ENCODE assay signal across 9 cellular contexts in genomic region chr6:30600576-30600975, GRCh38. TPM values are rescaled to one million over a fixed set of nuclear protein-coding genes. Genes with fewer than 3 reads are reported as not detected.
A peak's percentile ranks its signal among the peaks of the same experiment; 100 is the strongest.
DNase-seq lines count a peak whose midpoint lies in the region; ATAC-seq and TF ChIP-seq lines count a peak whose summit lies in the region.
"Had no signal": no experiment of that assay in that cellular context is flagged by ENCODE, and none has a peak within 500 bp of the region (broad histone marks: within the 10 kb centered on the region; RNA-seq: fewer than 3 reads in every experiment).

No MANE protein-coding gene starts in this region.

- H3K36me3 ChIP-seq in PC-9 (ENCODE audit: low read depth) (peaks cover 33% of the 10 kb centered on the region), mesodermal cell (ENCODE audit: control insufficient read depth, insufficient read depth, low read length) (peaks cover 65% of the 10 kb centered on the region)

- H3K27ac ChIP-seq in PC-9, result no peak overlapping the region
- H3K27ac ChIP-seq in mesodermal cell (ENCODE audit: low read depth, low read length, severe bottlenecking), result peak overlapping the region; percentile 3

- 98 to 100% methylated on average over 10 of the region's 10 CpGs for WGBS in mesodermal cell (ENCODE audit: insufficient coverage in 2 of 2), 2 experiments

- H3F3A ChIP-seq in PC-9 (ENCODE audit: insufficient read depth, low read depth), result peaks cover 52% of the 10 kb centered on the region; the same call in 1 of the 2 replicates

- no peaks in the 10 kb centered on the region for H3K9me2 ChIP-seq in PC-9 (ENCODE audit: insufficient read depth)

- TF ChIP-seq CTCF in PC-9 (conservative IDR thresholded peaks at IDR 0.05), result no peak

- CTCF ChIA-PET in PC-9 (lab: Charles Lee), result no interaction called here

- H3K4me3 ChIP-seq in PC-9 (no peak overlapping the region), mesodermal cell (ENCODE audit: extremely low read depth, insufficient read depth, low read length, poor library complexity, severe bottlenecking) (no peak overlapping the region)

- no peak overlapping the region for H2AFZ ChIP-seq in PC-9

- H4K20me1 ChIP-seq in PC-9 (ENCODE audit: insufficient read depth), result peaks cover 20% of the 10 kb centered on the region

- POLR2A ChIA-PET in PC-9 (lab: Charles Lee; ENCODE audit: unreplicated experiment), result interaction anchor here (0.7 kb wide), 2 partner anchors 10 to 17 kb away, joined by 3 read pairs; no protein-coding TSS in a partner anchor

- no peak for ATAC-seq in HG03025 (IDR thresholded peaks at IDR 0.05; ENCODE audit: low FRiP score, unreplicated experiment)
- ATAC-seq: activated naive CD8-positive, alpha-beta T cell treated with anti-CD3 and anti-CD28 coated beads, Interleukin-2, amount 50 U/mL, for 24 hours had no signal

- intact Hi-C loops in PC-9 (cut with micrococcal nuclease; ENCODE audit: unreplicated experiment), result no loop called here

- DNase-seq in NCI-H345 (lab: John Stamatoyannopoulos, UW), result peak; percentile 30
- DNase-seq in NCI-H345 treated with DMSO at 0.1 percent for 48 hours (lab: John Stamatoyannopoulos, UW; ENCODE audit: unreplicated experiment), result no peak
- DNase-seq in PC-9, result no peak
- no peak for DNase-seq in AG08396 (ENCODE audit: low spot score)
- DNase-seq: activated CD4-positive, alpha-beta T cell treated with anti-CD3 and anti-CD28 coated beads for 4 hours; activated naive CD8-positive, alpha-beta T cell treated with anti-CD3 and anti-CD28 coated beads, Interleukin-2, amount 50 U/mL, for 24 hours; NCI-H2081 had no signal

- no peaks in the 10 kb centered on the region for H3K27me3 ChIP-seq in PC-9 (ENCODE audit: insufficient read depth, low read depth)

- H3K4me1 ChIP-seq in PC-9 (replicated peaks; ENCODE audit: insufficient read depth) (no peaks in the 10 kb centered on the region), mesodermal cell (ENCODE audit: control insufficient read depth, insufficient read depth, low read length, poor library complexity, severe bottlenecking) (no peaks in the 10 kb centered on the region)

- H3K9me3 ChIP-seq in PC-9 (ENCODE audit: insufficient read depth, low read depth) (no peaks in the 10 kb centered on the region), mesodermal cell (ENCODE audit: control insufficient read depth, low read length) (no peaks in the 10 kb centered on the region)

- TSS peak; percentile 7 for BruUV-seq in PC-9 (replicated peaks; lab: Mats Ljungman, UMichigan)

- H3K79me2 ChIP-seq in PC-9 (ENCODE audit: low read depth), result no peaks in the 10 kb centered on the region

- H3K4me2 ChIP-seq in PC-9, result no peak overlapping the region

RNA-seq across cellular contexts. Expression of gene PPP1R10, which starts 16.5 kb away (rescaled TPM):
- total RNA-seq in PC-9 (2021), result 47.6 and 69.5 TPM in 2 replicates
- polyA plus RNA-seq in mesodermal cell (2013, experiment 1 of 2), result 45.0 TPM
- polyA plus RNA-seq in mesodermal cell (2013, experiment 2 of 2), result 36.8 TPM

RNA-seq across cellular contexts. Expression of gene MRPS18B, which starts 17.1 kb away (rescaled TPM):
- 65.2 and 86.8 TPM in 2 replicates for total RNA-seq in PC-9 (2021)
- polyA plus RNA-seq in mesodermal cell (2013, experiment 1 of 2), result 55.1 TPM
- polyA plus RNA-seq in mesodermal cell (2013, experiment 2 of 2), result 54.6 TPM

RNA-seq across cellular contexts. Expression of gene ATAT1, which starts 26.1 kb away (rescaled TPM):
- total RNA-seq in PC-9 (2021), result 15.1 and 29.4 TPM in 2 replicates
- 44.6 TPM for polyA plus RNA-seq in mesodermal cell (2013, experiment 1 of 2)
- polyA plus RNA-seq in mesodermal cell (2013, experiment 2 of 2), result 38.9 TPM

RNA-seq across cellular contexts. Expression of gene ABCF1, which starts 29.3 kb away (rescaled TPM):
- 64.0 and 73.7 TPM in 2 replicates for total RNA-seq in PC-9 (2021)
- 42.5 TPM for polyA plus RNA-seq in mesodermal cell (2013, experiment 1 of 2)
- 46.9 TPM for polyA plus RNA-seq in mesodermal cell (2013, experiment 2 of 2)

RNA-seq across cellular contexts. Expression of gene PRR3, which starts 43.5 kb away (rescaled TPM):
- total RNA-seq in PC-9 (2021), result 14.7 and 16.9 TPM in 2 replicates
- polyA plus RNA-seq in mesodermal cell (2013, experiment 1 of 2), result 19.9 TPM
- polyA plus RNA-seq in mesodermal cell (2013, experiment 2 of 2), result 18.5 TPM
